Comparison of ENCODE assay signal across 1 cellular context in the genomic region with DNA sequence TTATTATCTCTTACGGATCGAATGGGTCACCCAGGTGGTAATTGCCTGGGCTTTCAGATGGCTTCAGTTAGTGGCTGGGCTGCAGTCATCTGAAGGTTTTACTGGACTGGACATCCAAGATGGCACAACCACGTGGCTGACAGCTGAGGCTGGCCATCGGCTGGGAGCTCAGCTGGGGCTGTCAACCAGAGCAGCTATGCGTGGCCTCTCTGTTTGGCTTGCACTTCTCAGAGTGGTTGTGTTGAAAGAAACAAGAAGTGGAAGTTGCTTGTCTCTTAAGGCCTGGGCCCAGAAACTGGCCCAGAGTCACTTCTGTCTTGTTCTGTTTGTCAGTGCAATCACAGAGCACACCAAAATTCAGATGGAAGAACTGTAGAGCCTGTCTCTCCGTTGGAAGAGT.
TF ChIP-seq lines count a peak whose summit lies in the region.

No MANE protein-coding gene starts in this region.

TF ChIP-seq in K562, 482 proteins besides CTCF, POLR2A, EP300 and RAD21:
- TF ChIP-seq, protein P1, sequence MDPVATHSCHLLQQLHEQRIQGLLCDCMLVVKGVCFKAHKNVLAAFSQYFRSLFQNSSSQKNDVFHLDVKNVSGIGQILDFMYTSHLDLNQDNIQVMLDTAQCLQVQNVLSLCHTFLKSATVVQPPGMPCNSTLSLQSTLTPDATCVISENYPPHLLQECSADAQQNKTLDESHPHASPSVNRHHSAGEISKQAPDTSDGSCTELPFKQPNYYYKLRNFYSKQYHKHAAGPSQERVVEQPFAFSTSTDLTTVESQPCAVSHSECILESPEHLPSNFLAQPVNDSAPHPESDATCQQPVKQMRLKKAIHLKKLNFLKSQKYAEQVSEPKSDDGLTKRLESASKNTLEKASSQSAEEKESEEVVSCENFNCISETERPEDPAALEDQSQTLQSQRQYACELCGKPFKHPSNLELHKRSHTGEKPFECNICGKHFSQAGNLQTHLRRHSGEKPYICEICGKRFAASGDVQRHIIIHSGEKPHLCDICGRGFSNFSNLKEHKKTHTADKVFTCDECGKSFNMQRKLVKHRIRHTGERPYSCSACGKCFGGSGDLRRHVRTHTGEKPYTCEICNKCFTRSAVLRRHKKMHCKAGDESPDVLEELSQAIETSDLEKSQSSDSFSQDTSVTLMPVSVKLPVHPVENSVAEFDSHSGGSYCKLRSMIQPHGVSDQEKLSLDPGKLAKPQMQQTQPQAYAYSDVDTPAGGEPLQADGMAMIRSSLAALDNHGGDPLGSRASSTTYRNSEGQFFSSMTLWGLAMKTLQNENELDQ (CRISPR knock-in tag; IDR thresholded peaks at IDR 0.05; ENCODE audit: borderline replicate concordance) = no peak
- no peak for TF ChIP-seq CAMTA2 (CRISPR knock-in tag; conservative IDR thresholded peaks at IDR 0.05)
- TF ChIP-seq, protein P2, sequence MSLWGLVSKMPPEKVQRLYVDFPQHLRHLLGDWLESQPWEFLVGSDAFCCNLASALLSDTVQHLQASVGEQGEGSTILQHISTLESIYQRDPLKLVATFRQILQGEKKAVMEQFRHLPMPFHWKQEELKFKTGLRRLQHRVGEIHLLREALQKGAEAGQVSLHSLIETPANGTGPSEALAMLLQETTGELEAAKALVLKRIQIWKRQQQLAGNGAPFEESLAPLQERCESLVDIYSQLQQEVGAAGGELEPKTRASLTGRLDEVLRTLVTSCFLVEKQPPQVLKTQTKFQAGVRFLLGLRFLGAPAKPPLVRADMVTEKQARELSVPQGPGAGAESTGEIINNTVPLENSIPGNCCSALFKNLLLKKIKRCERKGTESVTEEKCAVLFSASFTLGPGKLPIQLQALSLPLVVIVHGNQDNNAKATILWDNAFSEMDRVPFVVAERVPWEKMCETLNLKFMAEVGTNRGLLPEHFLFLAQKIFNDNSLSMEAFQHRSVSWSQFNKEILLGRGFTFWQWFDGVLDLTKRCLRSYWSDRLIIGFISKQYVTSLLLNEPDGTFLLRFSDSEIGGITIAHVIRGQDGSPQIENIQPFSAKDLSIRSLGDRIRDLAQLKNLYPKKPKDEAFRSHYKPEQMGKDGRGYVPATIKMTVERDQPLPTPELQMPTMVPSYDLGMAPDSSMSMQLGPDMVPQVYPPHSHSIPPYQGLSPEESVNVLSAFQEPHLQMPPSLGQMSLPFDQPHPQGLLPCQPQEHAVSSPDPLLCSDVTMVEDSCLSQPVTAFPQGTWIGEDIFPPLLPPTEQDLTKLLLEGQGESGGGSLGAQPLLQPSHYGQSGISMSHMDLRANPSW (CRISPR knock-in tag; IDR thresholded peaks at IDR 0.05) = no peak
- no peak for TF ChIP-seq TAF7 (tag; IDR thresholded peaks at IDR 0.05)
- no peak for TF ChIP-seq RBBP5 (IDR thresholded peaks at IDR 0.05; ENCODE audit: borderline replicate concordance, insufficient read depth, low read length, poor library complexity, severe bottlenecking)
- TF ChIP-seq, protein P3, sequence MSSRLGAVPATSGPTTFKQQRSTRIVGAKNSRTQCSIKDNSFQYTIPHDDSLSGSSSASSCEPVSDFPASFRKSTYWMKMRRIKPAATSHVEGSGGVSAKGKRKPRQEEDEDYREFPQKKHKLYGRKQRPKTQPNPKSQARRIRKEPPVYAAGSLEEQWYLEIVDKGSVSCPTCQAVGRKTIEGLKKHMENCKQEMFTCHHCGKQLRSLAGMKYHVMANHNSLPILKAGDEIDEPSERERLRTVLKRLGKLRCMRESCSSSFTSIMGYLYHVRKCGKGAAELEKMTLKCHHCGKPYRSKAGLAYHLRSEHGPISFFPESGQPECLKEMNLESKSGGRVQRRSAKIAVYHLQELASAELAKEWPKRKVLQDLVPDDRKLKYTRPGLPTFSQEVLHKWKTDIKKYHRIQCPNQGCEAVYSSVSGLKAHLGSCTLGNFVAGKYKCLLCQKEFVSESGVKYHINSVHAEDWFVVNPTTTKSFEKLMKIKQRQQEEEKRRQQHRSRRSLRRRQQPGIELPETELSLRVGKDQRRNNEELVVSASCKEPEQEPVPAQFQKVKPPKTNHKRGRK (tag; IDR thresholded peaks at IDR 0.05) = no peak
- TF ChIP-seq, protein P4, sequence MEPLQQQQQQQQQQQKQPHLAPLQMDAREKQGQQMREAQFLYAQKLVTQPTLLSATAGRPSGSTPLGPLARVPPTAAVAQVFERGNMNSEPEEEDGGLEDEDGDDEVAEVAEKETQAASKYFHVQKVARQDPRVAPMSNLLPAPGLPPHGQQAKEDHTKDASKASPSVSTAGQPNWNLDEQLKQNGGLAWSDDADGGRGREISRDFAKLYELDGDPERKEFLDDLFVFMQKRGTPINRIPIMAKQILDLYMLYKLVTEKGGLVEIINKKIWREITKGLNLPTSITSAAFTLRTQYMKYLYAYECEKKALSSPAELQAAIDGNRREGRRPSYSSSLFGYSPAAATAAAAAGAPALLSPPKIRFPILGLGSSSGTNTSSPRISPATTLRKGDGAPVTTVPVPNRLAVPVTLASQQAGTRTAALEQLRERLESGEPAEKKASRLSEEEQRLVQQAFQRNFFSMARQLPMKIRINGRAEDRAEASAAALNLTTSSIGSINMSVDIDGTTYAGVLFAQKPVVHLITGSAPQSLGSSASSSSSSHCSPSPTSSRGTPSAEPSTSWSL (CRISPR knock-in tag; IDR thresholded peaks at IDR 0.05; ENCODE audit: borderline replicate concordance) = no peak
- TF ChIP-seq NBN (IDR thresholded peaks at IDR 0.05; ENCODE audit: low read depth) = no peak
- TF ChIP-seq HDGF (IDR thresholded peaks at IDR 0.05) = no peak
- no peak for TF ChIP-seq KLF1 (tag; IDR thresholded peaks at IDR 0.05)
- TF ChIP-seq, protein P5, sequence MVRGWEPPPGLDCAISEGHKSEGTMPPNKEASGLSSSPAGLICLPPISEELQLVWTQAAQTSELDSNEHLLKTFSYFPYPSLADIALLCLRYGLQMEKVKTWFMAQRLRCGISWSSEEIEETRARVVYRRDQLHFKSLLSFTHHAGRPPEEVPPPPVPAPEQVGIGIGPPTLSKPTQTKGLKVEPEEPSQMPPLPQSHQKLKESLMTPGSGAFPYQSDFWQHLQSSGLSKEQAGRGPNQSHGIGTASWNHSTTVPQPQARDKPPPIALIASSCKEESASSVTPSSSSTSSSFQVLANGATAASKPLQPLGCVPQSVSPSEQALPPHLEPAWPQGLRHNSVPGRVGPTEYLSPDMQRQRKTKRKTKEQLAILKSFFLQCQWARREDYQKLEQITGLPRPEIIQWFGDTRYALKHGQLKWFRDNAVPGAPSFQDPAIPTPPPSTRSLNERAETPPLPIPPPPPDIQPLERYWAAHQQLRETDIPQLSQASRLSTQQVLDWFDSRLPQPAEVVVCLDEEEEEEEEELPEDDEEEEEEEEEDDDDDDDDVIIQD (CRISPR knock-in tag; IDR thresholded peaks at IDR 0.05) = no peak
- TF ChIP-seq TEAD2 (tag; IDR thresholded peaks at IDR 0.05) = no peak
- TF ChIP-seq ZNF324 (CRISPR knock-in tag; IDR thresholded peaks at IDR 0.05) = no peak
- no peak for TF ChIP-seq ZNF436 (CRISPR knock-in tag; IDR thresholded peaks at IDR 0.05)
- no peak for TF ChIP-seq SP1 (CRISPR knock-in tag; IDR thresholded peaks at IDR 0.05)
